ENCODE assay signal across 23 cellular contexts in genomic region chr4:91267543-91267942, GRCh38.
DNase-seq lines count a peak whose midpoint lies in the region; ATAC-seq, FAIRE-seq and TF ChIP-seq lines count a peak whose summit lies in the region.
"Had no signal": no experiment of that assay in that cellular context is flagged by ENCODE, and none has a peak within 500 bp of the region (broad histone marks: within the 10 kb centered on the region; RNA-seq: fewer than 3 reads in every experiment).

No MANE protein-coding gene starts in this region.

- H3K4me3 ChIP-seq in bronchial epithelial cell (ENCODE audit: low read depth, low read length): no peak overlapping the region
- H3K4me3 ChIP-seq: coronary artery, HAP-1, left ventricle myocardium inferior, upper lobe of left lung had no signal

- intact Hi-C loops in left colon (cut with DNase I, micrococcal nuclease): no loop called here

- no peak for FAIRE-seq in bronchial epithelial cell (lab: Jason Lieb, UNC)
- FAIRE-seq: frontal cortex had no signal

- ATAC-seq in HG03103 (IDR thresholded peaks at IDR 0.05; ENCODE audit: low read depth, unreplicated experiment): peak; percentile 55
- ATAC-seq in left colon: peak; percentile 98
- ATAC-seq: stimulated activated naive CD8-positive, alpha-beta T cell treated with anti-CD3 and anti-CD28 coated beads, Interleukin-15, Interleukin-2, amounts not matched to agents 100 U/mL and 50 U/mL, for 24 hours had no signal

- in situ Hi-C loops in G401 (cut with HindIII; ENCODE audit: low sequenced_read_pairs): no loop called here

- H3K27me3 ChIP-seq in bronchial epithelial cell (ENCODE audit: control insufficient read depth, insufficient read depth, low read length): no peaks in the 10 kb centered on the region
- H3K27me3 ChIP-seq: upper lobe of left lung had no signal

- TF ChIP-seq CTCF in bronchial epithelial cell (IDR thresholded peaks at IDR 0.05; ENCODE audit: insufficient read depth, low read length, severe bottlenecking): no peak

- H3K36me3 ChIP-seq in bronchial epithelial cell (ENCODE audit: control insufficient read depth, insufficient read depth, low read length): no peaks in the 10 kb centered on the region
- H3K36me3 ChIP-seq: HAP-1, left ventricle myocardium inferior, upper lobe of left lung had no signal

- DNase-seq in COR-L47 (lab: John Stamatoyannopoulos, UW): peak; percentile 17
- peak; percentile 6 for DNase-seq in bronchial epithelial cell (ENCODE audit: low read depth)
- DNase-seq in left colon: peak in 1 of 2 donors; percentile 29
- no peak for DNase-seq in mesenteric fat pad (ENCODE audit: low spot score)
- DNase-seq in G401 (ENCODE audit: low spot score): no peak
- DNase-seq in NCI-H526 (lab: John Stamatoyannopoulos, UW): no peak
- DNase-seq in activated CD4-positive, CD25-positive, alpha-beta regulatory T cell treated with anti-CD3 and anti-CD28 coated beads, Interleukin-2, amount 50 U/mL, for 72 hours: no peak
- DNase-seq: ACHN; activated CD4-positive, alpha-beta T cell treated with anti-CD3 and anti-CD28 coated beads, Interleukin-2, amount 50 U/mL, for 4 hours; activated naive CD4-positive, alpha-beta T cell treated with anti-CD3 and anti-CD28 coated beads, Interleukin-2, amount 50 U/mL, for 16 hours; activated T-cell treated with anti-CD3 and anti-CD28 coated beads, Interleukin-2, amount 50 U/mL, for 1 hour; DMS153; left ventricle myocardium inferior; NCI-H1092 treated with DMSO at 0.1 percent for 48 hours; NK-92 treated with Interleukin-12 subunit alpha and Interleukin-12 subunit beta, amount 100 ng/mL, for 24 hours; nucleus accumbens; RPMI8226; stimulated activated naive CD8-positive, alpha-beta T cell treated with anti-CD3 and anti-CD28 coated beads, Interleukin-15, Interleukin-2, amounts not matched to agents 100 U/mL and 50 U/mL, for 24 hours; upper lobe of left lung had no signal

Comparison
In these comparisons a context has a peak if more than half of its experiments do, and no peak if none do; other contexts are left out.
1. DNase-seq: peak in COR-L47 (single experiment) and bronchial epithelial cell (single experiment); none in mesenteric fat pad (single experiment), G401 (single experiment), NCI-H526 (0 of 2) and activated CD4-positive, CD25-positive, alpha-beta regulatory T cell treated with anti-CD3 and anti-CD28 coated beads, Interleukin-2, amount 50 U/mL, for 72 hours (single experiment).